Comparison of ENCODE assay signal across 22 cellular contexts in the genomic region with DNA sequence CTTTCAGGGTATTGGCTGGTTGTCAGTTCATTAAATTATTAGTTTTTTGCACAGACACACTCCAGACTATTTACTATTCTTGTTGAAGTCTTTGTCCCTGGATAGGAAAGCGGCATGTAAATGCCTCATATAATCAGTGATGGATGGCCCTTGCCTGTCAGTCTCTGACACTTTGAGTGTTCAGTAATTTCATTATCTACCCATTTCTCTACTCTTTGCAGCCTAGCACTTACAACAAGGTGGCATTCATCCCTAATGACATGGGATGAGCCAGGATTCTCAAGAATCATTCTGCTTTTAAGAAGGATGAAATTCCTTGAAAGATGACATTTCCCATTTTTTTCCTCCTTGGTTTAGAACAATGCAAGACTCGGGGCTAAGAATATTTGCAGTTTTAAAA.
"Had no signal": no experiment of that assay in that cellular context is flagged by ENCODE, and none has a peak within 500 bp of the region (broad histone marks: within the 10 kb centered on the region; RNA-seq: fewer than 3 reads in every experiment).

No MANE protein-coding gene starts in this region.

- H3K9me3 ChIP-seq: SK-N-SH had no signal

- H3K27ac ChIP-seq: HL-60, KMS-11, RWPE1 had no signal

- ATAC-seq: K562, Panc1, PC-3, T-cell had no signal

- H3K4me3 ChIP-seq: K562 had no signal

- DNase-seq: Kasumi-1; MM.1S; NCI-H1092 treated with DMSO at 0.1 percent for 48 hours; NCI-H1436 treated with DMSO at 0.1 percent for 48 hours; NCI-H1694; NCI-H187 treated with DMSO at 0.1 percent for 48 hours; NCI-H2029 treated with DMSO at 0.1 percent for 48 hours; NCI-H2171 treated with DMSO at 0.1 percent for 48 hours; NCI-H345; NCI-H510A treated with DMSO at 0.1 percent for 48 hours; NCI-H526; NK-92 treated with Interleukin-12 subunit alpha and Interleukin-12 subunit beta, amount 100 ng/mL, for 24 hours; PC-3; SHP77; SK-N-SH; SW 1271; T-cell had no signal
